ENCODE assay signal across 17 cellular contexts in the genomic region with DNA sequence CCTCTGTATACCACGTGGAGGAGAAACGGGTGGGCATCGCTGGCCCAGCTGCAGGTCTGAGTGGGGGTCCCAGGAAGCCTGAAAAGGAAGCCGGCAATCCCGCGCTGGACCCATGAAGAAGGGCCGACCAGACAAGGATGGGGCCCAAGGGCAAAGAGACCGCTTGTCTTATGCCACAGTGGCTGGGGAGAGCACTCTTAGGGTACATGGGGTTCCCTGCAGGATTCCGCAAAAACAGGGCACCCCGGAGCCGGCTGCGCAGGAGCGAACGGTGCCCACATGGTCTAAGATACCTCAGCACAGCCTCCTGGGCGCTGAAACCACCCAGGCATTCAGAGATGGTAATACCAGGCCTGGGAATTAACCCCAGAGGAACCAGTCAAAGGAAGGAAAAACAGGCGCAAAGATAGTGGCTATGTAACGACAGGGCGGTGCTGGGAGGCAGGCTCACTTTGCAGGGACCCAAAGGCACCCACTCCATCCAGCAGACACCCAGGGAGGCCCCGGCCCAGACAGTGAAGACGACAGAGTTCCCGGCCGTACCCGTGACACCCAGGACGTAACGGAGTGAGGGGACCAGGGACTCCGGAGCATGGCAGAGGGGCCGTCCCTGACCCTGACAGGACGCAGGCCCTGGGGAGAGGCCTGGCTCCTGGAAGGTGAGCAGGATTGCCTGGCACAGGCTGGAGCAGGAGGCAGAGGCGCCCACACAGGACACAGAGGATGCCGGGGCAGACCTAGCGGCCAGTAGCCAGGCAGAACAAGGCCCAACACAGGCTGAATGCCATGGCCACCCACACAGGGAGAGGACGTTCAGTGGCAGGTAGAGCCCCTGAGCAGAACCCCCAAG. TPM values are rescaled to one million over a fixed set of nuclear protein-coding genes. Genes with fewer than 3 reads are reported as not detected.
DNase-seq lines count a peak whose midpoint lies in the region; ATAC-seq, FAIRE-seq and TF ChIP-seq lines count a peak whose summit lies in the region.
"Had no signal": no experiment of that assay in that cellular context is flagged by ENCODE, and none has a peak within 500 bp of the region (broad histone marks: within the 10 kb centered on the region; RNA-seq: fewer than 3 reads in every experiment).

No MANE protein-coding gene starts in this region.

- peaks cover 0 to 10% of the 10 kb centered on the region in 2 experiments; a peak in 1 of 4 replicates for H3K79me2 ChIP-seq in H1 (ENCODE audit: control insufficient read depth in 1 of 2, insufficient read depth in 2 of 2, low read length in 2 of 2)

- BruUV-seq in IMR-90 (replicated peaks; lab: Mats Ljungman, UMichigan), result no TSS peak

- 90% methylated on average over 18 of the region's 32 CpGs; no CpG with 5 or more reads in 1 of the 2 experiments for WGBS in IMR-90 (ENCODE audit: extremely low coverage in 2 of 2, insufficient read length in 1 of 2), 2 experiments
- 91% methylated on average over 31 of the region's 32 CpGs; no CpG with 5 or more reads in 1 of the 2 experiments for whole genome bisulfite sequencing in H1 (ENCODE audit: extremely low coverage in 1 of 2, insufficient coverage in 1 of 2, insufficient read length in 1 of 2, insufficient replicate concordance in 2 of 2, low coverage in 1 of 2, low lambda C conversion rate in 2 of 2, missing lambda C conversion rate in 1 of 2), 2 experiments
- 93 to 94% methylated on average over 32 of the region's 32 CpGs for WGBS in sigmoid colon, 2 donors

- H3K14ac ChIP-seq in IMR-90 (replicated peaks; ENCODE audit: low read depth, low read length) (peak overlapping the region; percentile 3; the same call in 1 of the 2 replicates), H1 (ENCODE audit: insufficient read length) (no peak overlapping the region)

- no peaks in the 10 kb centered on the region for H3K9me3 ChIP-seq in BLaER1
- H3K9me3 ChIP-seq in IMR-90 (ENCODE audit: control insufficient read depth, insufficient read depth, low read length), result no peaks in the 10 kb centered on the region
- H3K9me3 ChIP-seq in H1 (ENCODE audit: insufficient read depth in 2 of 2, low read depth in 1 of 2, low read length in 1 of 2), result no peaks in the 10 kb centered on the region
- no peaks in the 10 kb centered on the region for H3K9me3 ChIP-seq in sigmoid colon
- H3K9me3 ChIP-seq in MG63, result no peaks in the 10 kb centered on the region
- H3K9me3 ChIP-seq: adrenal gland had no signal

- dilution Hi-C loops in IMR-90 (cut with HindIII; ENCODE audit: low sequenced_read_pairs, unreplicated experiment), result no loop called here

- H3K56ac ChIP-seq in IMR-90 (ENCODE audit: extremely low read depth, insufficient read depth, low read length), result no peak overlapping the region; the same call in 1 of the 2 replicates
- H3K56ac ChIP-seq in H1 (replicated peaks; ENCODE audit: insufficient read length, low read depth, low read length), result no peak overlapping the region

- H4K20me1 ChIP-seq in BLaER1 (peaks cover 100% of the 10 kb centered on the region), IMR-90 (ENCODE audit: insufficient read depth, low read length) (peaks cover 93% of the 10 kb centered on the region), H1 (replicated peaks in 1 of 2; ENCODE audit: control insufficient read depth in 1 of 2, insufficient read depth in 2 of 2, low read length in 2 of 2) (peaks cover 3 to 5% of the 10 kb centered on the region in 2 experiments)

- H2AFZ ChIP-seq in IMR-90 (replicated peaks; ENCODE audit: low read length, poor library complexity) (no peak overlapping the region), H1 (ENCODE audit: low read length) (no peak overlapping the region)

- no peak overlapping the region for H2BK12ac ChIP-seq in H1 (ENCODE audit: low read depth, low read length)

- CTCF ChIA-PET in IMR-90 (lab: Yijun Ruan, JAX), result interaction anchor here (1.1 kb wide), 1 partner anchor 37 kb away, joined by 3 read pairs; no protein-coding TSS in a partner anchor
- CTCF ChIA-PET in H1 (lab: Charles Lee; ENCODE audit: partially characterized antibody), result interaction anchor here (0.9 to 2.7 kb wide), 9 partner anchors 9 to 42 kb away, joined by 3 to 16 read pairs (median 8); no protein-coding TSS in a partner anchor

- ATAC-seq in IMR-90 (ENCODE audit: low read depth), result no peak

- H4K5ac ChIP-seq in IMR-90 (ENCODE audit: low read depth, low read length), result peak overlapping the region; percentile 22
- no peak overlapping the region for H4K5ac ChIP-seq in H1 (ENCODE audit: insufficient read length, low read depth, low read length)

- no peak for TF ChIP-seq CTCF in IMR-90 (conservative IDR thresholded peaks at IDR 0.05; ENCODE audit: low read depth, low read length)
- TF ChIP-seq CTCF in H1 (IDR thresholded peaks at IDR 0.05; ENCODE audit: control extremely low read depth in 1 of 3, insufficient read depth in 1 of 3, low read depth in 1 of 3, low read length in 3 of 3), result no peak
- no peak for TF ChIP-seq CTCF in sigmoid colon (IDR thresholded peaks at IDR 0.05)

- peak overlapping the region; percentile 20 for H3K4ac ChIP-seq in IMR-90 (ENCODE audit: low read depth, low read length)
- H3K4ac ChIP-seq in H1 (replicated peaks; ENCODE audit: insufficient read length, low read depth, low read length), result no peak overlapping the region

- POLR2A ChIA-PET in IMR-90 (lab: Charles Lee; ENCODE audit: unreplicated experiment), result interaction anchor here (1.0 kb wide), 1 partner anchor 7 kb away, joined by 3 read pairs; no protein-coding TSS in a partner anchor
- POLR2A ChIA-PET in H1 (lab: Charles Lee; ENCODE audit: partially characterized antibody), result interaction anchor here (0.9 to 5.3 kb wide), 7 partner anchors 8 to 36 kb away, joined by 3 to 22 read pairs (median 4); no protein-coding TSS in a partner anchor

- peak overlapping the region; percentile 49; the same call in 1 of the 2 replicates for H3K9ac ChIP-seq in BLaER1
- H3K9ac ChIP-seq in IMR-90 (ENCODE audit: low read depth, low read length), result peak overlapping the region; percentile 5; the same call in 1 of the 2 replicates
- H3K9ac ChIP-seq in H1 (replicated peaks in 1 of 4; ENCODE audit: extremely low read depth in 1 of 4, low read depth in 3 of 4, low read length in 3 of 4), result no peak overlapping the region

- peak overlapping the region; percentile 70 for H2BK5ac ChIP-seq in IMR-90 (ENCODE audit: low read depth, low read length, poor library complexity, severe bottlenecking)
- no peak overlapping the region for H2BK5ac ChIP-seq in H1 (ENCODE audit: low read depth, low read length)

- peak overlapping the region; percentile 42; the same call in 1 of the 2 replicates for H2AK5ac ChIP-seq in IMR-90 (ENCODE audit: low read depth, low read length)
- H2AK5ac ChIP-seq in H1 (ENCODE audit: low read depth, low read length), result no peak overlapping the region

- no peak for DNase-seq in IMR-90
- DNase-seq in H1 (ENCODE audit: low read depth in 1 of 2, low spot score in 2 of 2), result no peak
- no peak for DNase-seq in sigmoid colon
- DNase-seq in medulla oblongata (ENCODE audit: extremely low spot score), result no peak
- DNase-seq in NCI-H2081 (lab: John Stamatoyannopoulos, UW), result no peak
- no peak for DNase-seq in NCI-H1105 treated with DMSO at 0.1 percent for 48 hours (lab: John Stamatoyannopoulos, UW)
- DNase-seq in MG63, result no peak
- DNase-seq: activated CD4-positive, alpha-beta T cell treated with anti-CD3 and anti-CD28 coated beads, Interleukin-2, amount 50 U/mL, for 48 hours; AML-193; cerebellar nuclear complex; NCI-H2029 treated with DMSO at 0.1 percent for 48 hours; NCI-H524 treated with DMSO at 0.1 percent for 48 hours had no signal

- H2BK120ac ChIP-seq in IMR-90 (ENCODE audit: low read depth, low read length) (peak overlapping the region; percentile 20), H1 (replicated peaks; ENCODE audit: low read depth, low read length) (no peak overlapping the region)

- H3K4me2 ChIP-seq in BLaER1 (peak overlapping the region; percentile 99), IMR-90 (ENCODE audit: low read depth, low read length) (peak overlapping the region; percentile 2), H1 (ENCODE audit: insufficient read depth in 1 of 2, low read depth in 2 of 2, low read length in 2 of 2) (no peak overlapping the region)

- intact Hi-C loops in IMR-90 (cut with micrococcal nuclease) (no loop called here), sigmoid colon (cut with DNase I) (loop anchor here (10.0 kb wide), 1 partner anchor 920 kb away; no protein-coding TSS in a partner anchor)

- H2BK15ac ChIP-seq in IMR-90 (ENCODE audit: low read depth, low read length) (peak overlapping the region; percentile 19; the same call in 1 of the 3 replicates), H1 (ENCODE audit: low read length) (no peak overlapping the region)

- no peak for TF ChIP-seq RAD21 in IMR-90 (IDR thresholded peaks at IDR 0.05; ENCODE audit: low read length)
- no peak for TF ChIP-seq RAD21 in H1 (IDR thresholded peaks at IDR 0.05 in 1 of 2, conservative IDR thresholded peaks at IDR 0.05 in 1 of 2; ENCODE audit: low read depth in 2 of 2, low read length in 2 of 2)

- in situ Hi-C loops in IMR-90 (cut with MboI; ENCODE audit: low sequenced_read_pairs), result no loop called here

- peak overlapping the region; percentile 4; the same call in 1 of the 2 replicates for H2BK20ac ChIP-seq in IMR-90 (ENCODE audit: low read depth, low read length)
- H2BK20ac ChIP-seq in H1 (ENCODE audit: low read length), result no peak overlapping the region

- no peaks in the 10 kb centered on the region; the same call in 1 of the 2 replicates for H3K23me2 ChIP-seq in H1 (ENCODE audit: low read depth, low read length)

- H3K9me1 ChIP-seq in IMR-90 (ENCODE audit: insufficient read depth, low read length), result peaks cover 19% of the 10 kb centered on the region

- H3K79me1 ChIP-seq in IMR-90 (ENCODE audit: low read depth in 1 of 2, low read length in 2 of 2) (peaks cover 9 to 66% of the 10 kb centered on the region in 2 experiments), H1 (ENCODE audit: low read depth, low read length) (peaks cover 6% of the 10 kb centered on the region)

- TF ChIP-seq POLR2A in IMR-90 (IDR thresholded peaks at IDR 0.05; ENCODE audit: low read depth, low read length) (no peak), H1 (IDR thresholded peaks at IDR 0.05; ENCODE audit: control extremely low read depth in 1 of 2, low read depth in 2 of 2, low read length in 2 of 2) (no peak), sigmoid colon (IDR thresholded peaks at IDR 0.05) (no peak)

- H3K4me1 ChIP-seq in BLaER1 (peaks cover 99% of the 10 kb centered on the region), IMR-90 (ENCODE audit: control insufficient read depth, insufficient read depth, low read length) (peaks cover 53% of the 10 kb centered on the region), H1 (replicated peaks in 1 of 4; ENCODE audit: control insufficient read depth in 3 of 4, insufficient read depth in 4 of 4, low read length in 3 of 4) (peaks cover 9 to 40% (median 26%) of the 10 kb centered on the region in 4 experiments), sigmoid colon (peaks cover 0 to 100% (median 100%) of the 10 kb centered on the region in 4 donors)

- H4K8ac ChIP-seq in IMR-90 (ENCODE audit: low read depth in 2 of 2, low read length in 2 of 2) (peak overlapping the region in 1 of 2 experiments; percentile 32; a peak in 1 of 4 replicates), H1 (ENCODE audit: extremely low read depth, insufficient read depth, low read length) (no peak overlapping the region; the same call in 1 of the 2 replicates)

- TF ChIP-seq EP300 in H1 (IDR thresholded peaks at IDR 0.05; ENCODE audit: borderline replicate concordance in 1 of 2, low read depth in 2 of 2, low read length in 2 of 2), result no peak
- TF ChIP-seq EP300 in sigmoid colon (IDR thresholded peaks at IDR 0.05), result no peak

- peak overlapping the region; percentile 45 for H4K91ac ChIP-seq in IMR-90 (ENCODE audit: insufficient read depth, low read depth, low read length)
- H4K91ac ChIP-seq in H1 (replicated peaks; ENCODE audit: insufficient read length, low read length), result no peak overlapping the region

- H3K4me3 ChIP-seq in BLaER1 (no peak overlapping the region), IMR-90 (ENCODE audit: insufficient read depth, low read depth, low read length) (no peak overlapping the region), H1 (ENCODE audit: extremely low read depth in 1 of 4, insufficient read depth in 2 of 4, low read depth in 3 of 4, low read length in 4 of 4) (no peak overlapping the region), sigmoid colon (peak overlapping the region in 1 of 4 donors; percentile 10), MG63 (no peak overlapping the region)
- H3K4me3 ChIP-seq: adrenal gland had no signal

- peak overlapping the region; percentile 81 for H2AK9ac ChIP-seq in IMR-90 (replicated peaks; ENCODE audit: low read depth, low read length, poor library complexity)

- H3K36me3 ChIP-seq in BLaER1 (peaks cover 17% of the 10 kb centered on the region), IMR-90 (ENCODE audit: control insufficient read depth, insufficient read depth, low read length) (peaks cover 3% of the 10 kb centered on the region; the same call in 1 of the 2 replicates), H1 (ENCODE audit: control insufficient read depth in 2 of 4, insufficient read depth in 4 of 4, low read length in 3 of 4) (no peaks in the 10 kb centered on the region), sigmoid colon (no peaks in the 10 kb centered on the region), MG63 (peaks cover 12% of the 10 kb centered on the region)
- H3K36me3 ChIP-seq: adrenal gland had no signal

- peak overlapping the region; percentile 89; the same call in 1 of the 2 replicates for H3K27ac ChIP-seq in BLaER1
- peak overlapping the region; percentile 81; the same call in 1 of the 2 replicates for H3K27ac ChIP-seq in IMR-90 (ENCODE audit: insufficient read depth, low read length)
- H3K27ac ChIP-seq in H1 (ENCODE audit: low read depth, low read length), result no peak overlapping the region
- H3K27ac ChIP-seq in sigmoid colon, result peak overlapping the region; percentile 89 to 100 (median 96)

- 0 out of 2 replicates have a peak overlapping the region, but pooled peaks have one; percentile 6 for H3K23ac ChIP-seq in IMR-90 (ENCODE audit: low read depth, low read length)
- H3K23ac ChIP-seq in H1 (ENCODE audit: insufficient read length), result no peak overlapping the region

- H3K27me3 ChIP-seq in BLaER1 (no peaks in the 10 kb centered on the region), IMR-90 (ENCODE audit: control insufficient read depth, insufficient read depth, low read length) (no peaks in the 10 kb centered on the region), H1 (replicated peaks in 1 of 4; ENCODE audit: control insufficient read depth in 3 of 4, extremely low read depth in 1 of 4, insufficient read depth in 3 of 4, low read length in 3 of 4) (no peaks in the 10 kb centered on the region), sigmoid colon (no peaks in the 10 kb centered on the region), MG63 (no peaks in the 10 kb centered on the region)
- H3K27me3 ChIP-seq: adrenal gland had no signal

- no peak for FAIRE-seq in H1 (lab: Jason Lieb, UNC)
- FAIRE-seq: endometrium, frontal cortex, GM18507 had no signal

- H3K18ac ChIP-seq in IMR-90 (ENCODE audit: low read depth, low read length), result peak overlapping the region; percentile 10
- peak overlapping the region; percentile 32; the same call in 1 of the 2 replicates for H3K18ac ChIP-seq in H1 (ENCODE audit: extremely low read depth, low read length)

RNA-seq across cellular contexts. Expression of a gene that starts 10.3 kb away (rescaled TPM):
- total RNA-seq in IMR-90 (2012; rRNA removed) (36.2 and 48.6 TPM in 2 replicates), sigmoid colon (100 to 1,000 TPM in 3 of 4 donors, 10 to 100 TPM in 1; 97.4 to 242 (median 158) TPM)
- polyA plus RNA-seq in IMR-90 (2012; rRNA removed) (372 and 392 TPM in 2 replicates), H1 (2011; rRNA removed) (42.3 and 62.6 TPM in 2 replicates), sigmoid colon (100 to 1,000 TPM in 1 of 3 donors, 10 to 100 TPM in 2; 18.0 to 169 (median 29.4) TPM)
- polyA plus RNA-seq in IMR-90 (2012; cell fraction: cytosol; rRNA removed), result 218 and 326 TPM in 2 replicates
- polyA plus RNA-seq in IMR-90 (2012; cell fraction: nucleus; rRNA removed; ENCODE audit: low replicate concordance), result 957 and 2,926 TPM in 2 replicates
- 63.6 and 67.5 TPM in 2 replicates for total RNA-seq in H1 (2021; fragmentation: NEBNext Ultra II Directional; extraction: Animal tissue kit (Norgen Biotek cat#: 25700))
- polyA plus RNA-seq in H1 (2011; cell fraction: cytosol; rRNA removed), result 43.1 TPM
- polyA plus RNA-seq in H1 (2011; cell fraction: nucleus; rRNA removed), result 361 TPM
- 37.5 to 75.6 TPM (median 65.9 TPM) in 4 replicates for polyA plus RNA-seq in H1 (2012, experiment 1 of 2)
- polyA plus RNA-seq in H1 (2012, experiment 2 of 2), result 43.7 TPM
- 76.1 TPM for polyA plus RNA-seq in H1 (2013, experiment 1 of 2)
- 73.2 TPM for polyA plus RNA-seq in H1 (2013, experiment 2 of 2)
- 19.7 and 34.2 TPM in 2 replicates for polyA minus RNA-seq in H1 (2011; rRNA and poly(A)+ RNA removed)
- polyA minus RNA-seq in H1 (2011; cell fraction: cytosol; rRNA and poly(A)+ RNA removed), result 33.0 TPM
- 63.0 TPM for polyA minus RNA-seq in H1 (2011; cell fraction: nucleus; rRNA and poly(A)+ RNA removed)
- 77.6 and 88.5 TPM in 2 replicates for total RNA-seq in MG63 (2014; rRNA removed; shearing (Covaris generic); ENCODE audit: low replicate concordance)

RNA-seq across cellular contexts. Expression of a gene that starts 28.8 kb away (rescaled TPM):
- total RNA-seq in IMR-90 (2012; rRNA removed), result 3.2 and 4.7 TPM in 2 replicates
- 11.8 and 13.2 TPM in 2 replicates for polyA plus RNA-seq in IMR-90 (2012; rRNA removed)
- 6.8 and 10.7 TPM in 2 replicates for polyA plus RNA-seq in IMR-90 (2012; cell fraction: cytosol; rRNA removed)
- polyA plus RNA-seq in IMR-90 (2012; cell fraction: nucleus; rRNA removed; ENCODE audit: low replicate concordance), result 4.7 and 22.2 TPM in 2 replicates
- total RNA-seq in H1 (2021; fragmentation: NEBNext Ultra II Directional; extraction: Animal tissue kit (Norgen Biotek cat#: 25700)), result 95.4 and 96.5 TPM in 2 replicates
- 76.7 and 141 TPM in 2 replicates for polyA plus RNA-seq in H1 (2011; rRNA removed)
- polyA plus RNA-seq in H1 (2011; cell fraction: cytosol; rRNA removed), result 58.9 TPM
- 87.0 TPM for polyA plus RNA-seq in H1 (2011; cell fraction: nucleus; rRNA removed)
- 38.0 to 88.5 TPM (median 80.4 TPM) in 4 replicates for polyA plus RNA-seq in H1 (2012, experiment 1 of 2)
- 81.9 TPM for polyA plus RNA-seq in H1 (2012, experiment 2 of 2)
- polyA plus RNA-seq in H1 (2013, experiment 1 of 2), result 43.2 TPM
- 40.8 TPM for polyA plus RNA-seq in H1 (2013, experiment 2 of 2)
- polyA minus RNA-seq in H1 (2011; rRNA and poly(A)+ RNA removed), result 33.2 and 36.2 TPM in 2 replicates
- 144 TPM for polyA minus RNA-seq in H1 (2011; cell fraction: cytosol; rRNA and poly(A)+ RNA removed)
- polyA minus RNA-seq in H1 (2011; cell fraction: nucleus; rRNA and poly(A)+ RNA removed), result 89.1 TPM
- 1 to 10 TPM in 1 of 4 donors, under 1 TPM in 2, not detected in 1; 0.71 to 3.0 (median 0.81) TPM for total RNA-seq in sigmoid colon
- 10 to 100 TPM in 1 of 3 donors, 1 to 10 TPM in 2; 3.6 to 17.4 (median 6.9) TPM for polyA plus RNA-seq in sigmoid colon
- 9.3 and 14.3 TPM in 2 replicates for total RNA-seq in MG63 (2014; rRNA removed; shearing (Covaris generic); ENCODE audit: low replicate concordance)

RNA-seq across cellular contexts. Expression of a gene that starts 37.0 kb away (rescaled TPM):
- 40.5 and 41.7 TPM in 2 replicates for total RNA-seq in IMR-90 (2012; rRNA removed)
- 157 and 209 TPM in 2 replicates for polyA plus RNA-seq in IMR-90 (2012; rRNA removed)
- polyA plus RNA-seq in IMR-90 (2012; cell fraction: cytosol; rRNA removed), result 109 and 184 TPM in 2 replicates
- 87.9 and 240 TPM in 2 replicates for polyA plus RNA-seq in IMR-90 (2012; cell fraction: nucleus; rRNA removed; ENCODE audit: low replicate concordance)
- 221 and 244 TPM in 2 replicates for total RNA-seq in H1 (2021; fragmentation: NEBNext Ultra II Directional; extraction: Animal tissue kit (Norgen Biotek cat#: 25700))
- polyA plus RNA-seq in H1 (2011; rRNA removed), result 267 and 272 TPM in 2 replicates
- polyA plus RNA-seq in H1 (2011; cell fraction: cytosol; rRNA removed), result 183 TPM
- 229 TPM for polyA plus RNA-seq in H1 (2011; cell fraction: nucleus; rRNA removed)
- 277 to 336 TPM (median 307 TPM) in 4 replicates for polyA plus RNA-seq in H1 (2012, experiment 1 of 2)
- 319 TPM for polyA plus RNA-seq in H1 (2012, experiment 2 of 2)
- polyA plus RNA-seq in H1 (2013, experiment 1 of 2), result 268 TPM
- polyA plus RNA-seq in H1 (2013, experiment 2 of 2), result 292 TPM
- polyA minus RNA-seq in H1 (2011; rRNA and poly(A)+ RNA removed), result 35.1 and 46.4 TPM in 2 replicates
- polyA minus RNA-seq in H1 (2011; cell fraction: cytosol; rRNA and poly(A)+ RNA removed), result 153 TPM
- 113 TPM for polyA minus RNA-seq in H1 (2011; cell fraction: nucleus; rRNA and poly(A)+ RNA removed)
- total RNA-seq in sigmoid colon, result 10 to 100 TPM; 56.6 to 78.3 (median 62.5) TPM
- 100 to 1,000 TPM; 245 to 329 (median 294) TPM for polyA plus RNA-seq in sigmoid colon
- total RNA-seq in MG63 (2014; rRNA removed; shearing (Covaris generic); ENCODE audit: low replicate concordance), result 290 and 307 TPM in 2 replicates

Comparison
In these comparisons a context has a peak if more than half of its experiments do, and no peak if none do; other contexts are left out.
1. H3K4me2 ChIP-seq: peak in BLaER1 (single experiment) and IMR-90 (single experiment); none in H1 (0 of 2).
2. H3K9ac ChIP-seq: peak in BLaER1 (single experiment) and IMR-90 (single experiment); none in H1 (0 of 4).